Comparison of ENCODE assay signal across 8 cellular contexts in the genomic region with DNA sequence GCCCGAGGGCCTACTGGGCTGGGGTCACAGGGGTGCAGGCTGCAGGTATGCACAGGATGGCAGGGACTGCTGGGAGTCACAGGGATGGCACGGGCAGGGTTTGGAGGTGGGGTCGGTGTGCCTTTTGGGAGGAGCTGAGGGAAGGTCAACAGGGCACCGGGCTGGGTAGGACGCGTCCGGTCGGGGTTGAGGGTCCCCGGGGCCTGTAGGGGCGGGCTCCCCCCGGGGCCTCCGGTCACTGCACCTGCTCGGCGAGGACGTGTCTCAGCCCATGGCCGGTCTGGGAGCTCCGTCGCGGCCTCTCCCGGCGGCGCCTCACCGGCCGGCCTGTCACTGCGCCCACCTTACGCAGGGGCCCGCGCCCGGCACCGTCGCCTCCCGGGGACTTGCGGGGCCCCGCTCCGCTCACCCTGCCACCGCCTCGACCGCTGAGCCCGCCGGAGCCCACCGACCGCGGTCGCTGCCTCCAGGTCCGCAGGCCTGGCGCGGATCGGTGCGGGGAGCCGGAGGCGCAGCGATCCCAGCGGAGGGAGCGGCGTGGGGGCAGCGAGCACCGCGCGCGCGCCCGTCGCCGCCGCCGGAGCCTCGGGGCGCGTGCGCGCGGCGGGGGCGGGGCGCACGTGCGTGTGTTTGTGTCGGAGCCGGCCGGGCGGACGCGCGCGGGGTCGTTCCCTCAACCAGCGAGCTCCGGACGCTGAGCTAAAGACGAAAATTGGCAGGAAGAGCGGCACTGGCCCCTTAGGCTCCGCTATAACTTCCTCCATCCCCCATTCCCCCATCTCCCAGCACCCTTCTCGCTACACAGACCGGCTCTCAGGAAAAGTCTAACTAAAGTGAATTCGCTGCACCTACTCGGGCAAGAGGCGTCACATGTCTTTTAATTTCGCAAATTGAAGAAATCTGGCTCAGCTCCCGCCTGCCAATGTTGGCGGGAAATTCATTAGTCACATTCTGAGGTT. TPM values are rescaled to one million over a fixed set of nuclear protein-coding genes. Genes with fewer than 3 reads are reported as not detected.
DNase-seq lines count a peak whose midpoint lies in the region; ATAC-seq and TF ChIP-seq lines count a peak whose summit lies in the region.

TSS of gene AMIGO1 (minus strand) at position 552 of the 959 bp plus-strand sequence. CDS start 815 bp downstream, outside the sequence.

- peaks cover 4% of the 10 kb centered on the region for H3F3A ChIP-seq in neural progenitor cell (ENCODE audit: low read depth)

- TF ChIP-seq CTCF in OCI-LY3 (IDR thresholded peaks at IDR 0.05; ENCODE audit: low read depth, low read length) (no peak), fibroblast of the aortic adventitia (IDR thresholded peaks at IDR 0.05; ENCODE audit: insufficient read depth, low read length) (no peak), neural progenitor cell (IDR thresholded peaks at IDR 0.05) (no peak), type B pancreatic cell (conservative IDR thresholded peaks at IDR 0.05) (no peak)

- peak within 1 kb of the TSS; percentile 91 for H3K4me3 ChIP-seq in OCI-LY3 (ENCODE audit: low read length)
- peak within 1 kb of the TSS; percentile 75 for H3K4me3 ChIP-seq in fibroblast of the aortic adventitia (ENCODE audit: low read depth, low read length)
- peak within 1 kb of the TSS; percentile 58 for H3K4me3 ChIP-seq in neural progenitor cell

- H3K79me2 ChIP-seq in OCI-LY3 (ENCODE audit: low read length) (no peaks in the 10 kb centered on the region), neural progenitor cell (ENCODE audit: low read depth) (no peaks in the 10 kb centered on the region)

- H3K27me3 Mint-ChIP-seq in activated T-helper 17 cell treated with anti-CD3 and anti-CD28 coated beads, Interleukin-2, amount 50 U/mL, for 72 hours = no peaks in the 10 kb centered on the region
- peaks cover 5% of the 10 kb centered on the region for H3K27me3 Mint-ChIP-seq in neural progenitor cell (ENCODE audit: insufficient read depth, low read depth)
- peaks cover 28% of the 10 kb centered on the region for H3K27me3 Mint-ChIP-seq in type B pancreatic cell

- H3K4me3 Mint-ChIP-seq in activated T-helper 17 cell treated with anti-CD3 and anti-CD28 coated beads, Interleukin-2, amount 50 U/mL, for 72 hours = peak within 1 kb of the TSS; percentile 85
- H3K4me3 Mint-ChIP-seq in neural progenitor cell (peak within 1 kb of the TSS; percentile 95), type B pancreatic cell (peak within 1 kb of the TSS; percentile 94)

- H3K27ac ChIP-seq in OCI-LY3 (ENCODE audit: low read length) (no peak within 1 kb of the TSS), neural progenitor cell (no peak within 1 kb of the TSS)

- H3K4me2 ChIP-seq in OCI-LY3 (ENCODE audit: low read length) (peak within 1 kb of the TSS; percentile 98), neural progenitor cell (peak within 1 kb of the TSS; percentile 94)

- ATAC-seq in HG02642 (IDR thresholded peaks at IDR 0.05; ENCODE audit: poor library complexity, unreplicated experiment) = peak; percentile 59
- peak; percentile 56 for ATAC-seq in activated T-helper 17 cell treated with anti-CD3 and anti-CD28 coated beads, Interleukin-2, amount 50 U/mL, for 72 hours (replicated peaks)
- ATAC-seq in HG02884 (IDR thresholded peaks at IDR 0.05; ENCODE audit: unreplicated experiment) = no peak

- H3K4me1 Mint-ChIP-seq in activated T-helper 17 cell treated with anti-CD3 and anti-CD28 coated beads, Interleukin-2, amount 50 U/mL, for 72 hours = peaks cover 30% of the 10 kb centered on the region
- H3K4me1 Mint-ChIP-seq in neural progenitor cell (peaks cover 21% of the 10 kb centered on the region), type B pancreatic cell (ENCODE audit: unreplicated experiment) (peaks cover 22% of the 10 kb centered on the region)

- H4K20me1 ChIP-seq in OCI-LY3 (ENCODE audit: insufficient read depth, low read length) (no peaks in the 10 kb centered on the region), neural progenitor cell (ENCODE audit: low read depth) (no peaks in the 10 kb centered on the region)

- H3K9ac ChIP-seq in OCI-LY3 (ENCODE audit: low read length) = peak within 1 kb of the TSS; percentile 67
- no peak within 1 kb of the TSS for H3K9ac ChIP-seq in neural progenitor cell

- H2AFZ ChIP-seq in OCI-LY3 (ENCODE audit: low read depth, low read length) = peak within 1 kb of the TSS; percentile 97
- peak within 1 kb of the TSS; percentile 98 for H2AFZ ChIP-seq in neural progenitor cell (replicated peaks)

- H3K36me3 ChIP-seq in OCI-LY3 (replicated peaks; ENCODE audit: low read depth, low read length) (no peaks in the 10 kb centered on the region), neural progenitor cell (no peaks in the 10 kb centered on the region)

- H3K27ac Mint-ChIP-seq in activated T-helper 17 cell treated with anti-CD3 and anti-CD28 coated beads, Interleukin-2, amount 50 U/mL, for 72 hours = peak within 1 kb of the TSS; percentile 83
- H3K27ac Mint-ChIP-seq in neural progenitor cell (peak within 1 kb of the TSS; percentile 57), type B pancreatic cell (peak within 1 kb of the TSS; percentile 55)

- H3K9me3 ChIP-seq in OCI-LY3 (ENCODE audit: insufficient read depth, low read length) = no peaks in the 10 kb centered on the region
- no peaks in the 10 kb centered on the region for H3K9me3 ChIP-seq in neural progenitor cell (ENCODE audit: low read depth)

- H3K4me1 ChIP-seq in OCI-LY3 (ENCODE audit: low read length) (peaks cover 9% of the 10 kb centered on the region), neural progenitor cell (peaks cover 6% of the 10 kb centered on the region)

- DNase-seq in DMS79 (lab: John Stamatoyannopoulos, UW) (peak; percentile 9), fibroblast of the aortic adventitia (ENCODE audit: low read depth) (peak; percentile 22), neural progenitor cell (ENCODE audit: low spot score) (peak; percentile 92), type B pancreatic cell (ENCODE audit: extremely low spot score, unreplicated experiment) (no peak)

- H3K9me3 Mint-ChIP-seq in activated T-helper 17 cell treated with anti-CD3 and anti-CD28 coated beads, Interleukin-2, amount 50 U/mL, for 72 hours = no peaks in the 10 kb centered on the region
- no peaks in the 10 kb centered on the region for H3K9me3 Mint-ChIP-seq in neural progenitor cell
- H3K9me3 Mint-ChIP-seq in type B pancreatic cell = no peaks in the 10 kb centered on the region

- no peaks in the 10 kb centered on the region for H3K36me3 Mint-ChIP-seq in activated T-helper 17 cell treated with anti-CD3 and anti-CD28 coated beads, Interleukin-2, amount 50 U/mL, for 72 hours (ENCODE audit: low read depth)
- H3K36me3 Mint-ChIP-seq in neural progenitor cell (no peaks in the 10 kb centered on the region), type B pancreatic cell (no peaks in the 10 kb centered on the region)

- H3K27me3 ChIP-seq in OCI-LY3 (ENCODE audit: low read depth, low read length) (no peaks in the 10 kb centered on the region), neural progenitor cell (peaks cover 48% of the 10 kb centered on the region)

RNA-seq across cellular contexts. Expression of gene AMIGO1, which starts in this region (rescaled TPM):
- 1 to 10 TPM; 1.1 to 1.2 TPM for total RNA-seq in activated T-helper 17 cell treated with anti-CD3 and anti-CD28 coated beads, Interleukin-2, amount 50 U/mL, for 72 hours
- total RNA-seq in fibroblast of the aortic adventitia (ENCODE audit: low replicate concordance) (0.54 and 2.5 TPM in 2 replicates), neural progenitor cell (ENCODE audit: low replicate concordance) (4.5 and 6.0 TPM in 2 replicates), type B pancreatic cell (ENCODE audit: low replicate concordance) (5.4 and 6.1 TPM in 2 replicates)
